Comparison of ENCODE assay signal across 9 cellular contexts in the genomic region with DNA sequence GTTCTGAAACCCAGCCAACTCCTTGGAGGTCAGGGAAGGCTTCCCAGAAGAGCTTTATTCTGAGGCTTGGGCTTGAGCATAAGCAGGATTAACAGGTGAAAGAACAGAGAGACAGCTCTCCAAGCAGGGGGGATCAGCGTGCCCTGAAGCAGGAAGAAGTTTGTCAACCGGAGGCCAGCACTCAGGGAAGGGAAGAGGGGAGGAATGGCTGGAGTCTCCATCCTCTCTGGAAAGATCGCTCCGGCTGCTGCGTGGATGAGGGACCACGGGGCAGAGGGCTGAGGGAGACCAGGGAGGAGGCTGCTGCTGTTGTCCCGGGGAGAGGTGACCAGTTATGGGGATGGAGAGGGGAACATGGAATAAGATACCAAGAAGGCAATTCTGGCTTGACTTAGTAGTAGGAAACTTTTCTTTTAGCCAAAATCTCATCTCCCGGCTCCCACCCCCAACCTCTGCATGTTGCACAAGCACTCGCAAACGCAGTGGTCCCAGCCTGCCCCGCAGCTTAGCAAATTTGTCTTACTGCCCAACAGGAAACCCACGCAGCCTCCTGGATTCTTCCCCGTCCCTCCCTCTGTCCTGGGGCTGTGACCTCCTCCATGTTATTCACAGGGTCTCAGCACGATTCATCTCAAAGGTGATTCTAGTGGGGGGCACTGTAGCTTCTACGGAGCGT. TPM values are rescaled to one million over a fixed set of nuclear protein-coding genes. Genes with fewer than 3 reads are reported as not detected.
DNase-seq lines count a peak whose midpoint lies in the region; ATAC-seq, FAIRE-seq and TF ChIP-seq lines count a peak whose summit lies in the region.
"Had no signal": no experiment of that assay in that cellular context is flagged by ENCODE, and none has a peak within 500 bp of the region (broad histone marks: within the 10 kb centered on the region; RNA-seq: fewer than 3 reads in every experiment).

No MANE protein-coding gene starts in this region.

- H3K27me3 ChIP-seq in BLaER1 treated with 17β-estradiol and CSF1 and Interleukin-3, amounts not matched to agents 10 nM and 100 nM, result no peaks in the 10 kb centered on the region
- H3K27me3 ChIP-seq in Loucy (ENCODE audit: insufficient read depth, low read length, poor library complexity, severe bottlenecking), result no peaks in the 10 kb centered on the region

- DNase-seq in coronary artery (ENCODE audit: low spot score) (no peak), GM12892 (ENCODE audit: insufficient read length) (no peak)
- no peak for DNase-seq in activated CD4-positive, alpha-beta T cell treated with anti-CD3 and anti-CD28 coated beads for 1 hour

- H3K27me3 Mint-ChIP-seq in nephron (ENCODE audit: low read depth), result peaks cover 3% of the 10 kb centered on the region

- H3K27ac Mint-ChIP-seq in nephron, result peak overlapping the region; percentile 20 to 68 (median 35)

- H3K9ac ChIP-seq in BLaER1 treated with 17β-estradiol and CSF1 and Interleukin-3, amounts not matched to agents 10 nM and 100 nM, result peak overlapping the region; percentile 86 to 95 (median 92)
- H3K9ac ChIP-seq in Loucy (ENCODE audit: low read depth, low read length, poor library complexity, severe bottlenecking), result peak overlapping the region; percentile 86

- no peak for TF ChIP-seq POLR2A in GM12892 (IDR thresholded peaks at IDR 0.05; ENCODE audit: low read depth, low read length)

- peaks cover 39% of the 10 kb centered on the region for H3K4me1 Mint-ChIP-seq in nephron

- H2AFZ ChIP-seq in Loucy (ENCODE audit: low read length), result peak overlapping the region; percentile 93

- H3K9me2 ChIP-seq in Loucy (replicated peaks; ENCODE audit: low read depth, low read length), result no peaks in the 10 kb centered on the region

- H3K4me3 Mint-ChIP-seq in nephron, result peak overlapping the region; percentile 80 to 91 (median 81)

- peak overlapping the region; percentile 78 to 92 (median 89); a peak in 21 of 22 replicates for H3K27ac ChIP-seq in BLaER1 treated with 17β-estradiol and CSF1 and Interleukin-3, amounts not matched to agents 10 nM and 100 nM
- H3K27ac ChIP-seq in coronary artery, result peak overlapping the region; percentile 60 to 99

- ATAC-seq in GM21825 (IDR thresholded peaks at IDR 0.05; ENCODE audit: unreplicated experiment), result no peak
- no peak for ATAC-seq in HG03175 (IDR thresholded peaks at IDR 0.05; ENCODE audit: unreplicated experiment)

- peaks cover 0 to 6% (median 0%) of the 10 kb centered on the region in 11 experiments; a peak in 6 of 22 replicates for H3K9me3 ChIP-seq in BLaER1 treated with 17β-estradiol and CSF1 and Interleukin-3, amounts not matched to agents 10 nM and 100 nM (replicated peaks in 1 of 11)
- no peaks in the 10 kb centered on the region for H3K9me3 ChIP-seq in Loucy (ENCODE audit: insufficient read depth, low read depth, low read length)

- peaks cover 13% of the 10 kb centered on the region for H3K36me3 Mint-ChIP-seq in nephron (ENCODE audit: low read depth)

- H3K4me1 ChIP-seq in BLaER1 treated with 17β-estradiol and CSF1 and Interleukin-3, amounts not matched to agents 10 nM and 100 nM, result peaks cover 43 to 80% (median 69%) of the 10 kb centered on the region in 10 experiments
- H3K4me1 ChIP-seq in Loucy (ENCODE audit: insufficient read depth, low read length, poor library complexity, severe bottlenecking), result peaks cover 36% of the 10 kb centered on the region

- no peak for FAIRE-seq in GM12892 (lab: Jason Lieb, UNC)
- FAIRE-seq: endometrium had no signal

- H3K4me2 ChIP-seq in BLaER1 treated with 17β-estradiol and CSF1 and Interleukin-3, amounts not matched to agents 10 nM and 100 nM, result peak overlapping the region; percentile 80 to 95 (median 89)
- H3K4me2 ChIP-seq in Loucy (ENCODE audit: low read depth, low read length, poor library complexity, severe bottlenecking), result peak overlapping the region; percentile 89

- no peak for TF ChIP-seq CTCF in Loucy (conservative IDR thresholded peaks at IDR 0.05; ENCODE audit: low read length)
- no peak for TF ChIP-seq CTCF in coronary artery (IDR thresholded peaks at IDR 0.05)
- TF ChIP-seq CTCF in nephron (IDR thresholded peaks at IDR 0.05; ENCODE audit: unreplicated experiment in 3 of 3), result no peak

- peaks cover 0 to 31% (median 20%) of the 10 kb centered on the region in 11 experiments; a peak in 16 of 22 replicates for H4K20me1 ChIP-seq in BLaER1 treated with 17β-estradiol and CSF1 and Interleukin-3, amounts not matched to agents 10 nM and 100 nM
- H4K20me1 ChIP-seq in Loucy (ENCODE audit: insufficient read depth, low read length, poor library complexity, severe bottlenecking), result peaks cover 16% of the 10 kb centered on the region

- peaks cover 2% of the 10 kb centered on the region for H3K9me3 Mint-ChIP-seq in nephron

- peaks cover 0 to 13% (median 4%) of the 10 kb centered on the region in 11 experiments; a peak in 11 of 22 replicates for H3K36me3 ChIP-seq in BLaER1 treated with 17β-estradiol and CSF1 and Interleukin-3, amounts not matched to agents 10 nM and 100 nM
- no peaks in the 10 kb centered on the region for H3K36me3 ChIP-seq in Loucy (ENCODE audit: insufficient read depth, low read length)

- peaks cover 41% of the 10 kb centered on the region for H3K79me2 ChIP-seq in Loucy (ENCODE audit: insufficient read depth, low read length)

- peak overlapping the region; percentile 81 to 97 (median 90) for H3K4me3 ChIP-seq in BLaER1 treated with 17β-estradiol and CSF1 and Interleukin-3, amounts not matched to agents 10 nM and 100 nM
- peak overlapping the region; percentile 76 for H3K4me3 ChIP-seq in Loucy (ENCODE audit: low read length, poor library complexity, severe bottlenecking)
- peak overlapping the region; percentile 98 for H3K4me3 ChIP-seq in coronary artery

- no peaks in the 10 kb centered on the region for H3F3A ChIP-seq in Loucy (ENCODE audit: low read depth)

RNA-seq across cellular contexts. Expression of gene SSH1, which starts 1.2 kb away (rescaled TPM):
- polyA plus RNA-seq in GM12892 (2012; ENCODE audit: missing spikeins), result 9.5 TPM

RNA-seq across cellular contexts. Expression of gene DAO, which starts 21.4 kb away (rescaled TPM):
- not detected for polyA plus RNA-seq in GM12892 (2012; ENCODE audit: missing spikeins)
